Comparison of ENCODE assay signal across 30 cellular contexts in genomic region chr11:1982908-1983600, GRCh38. TPM values are rescaled to one million over a fixed set of nuclear protein-coding genes. Genes with fewer than 3 reads are reported as not detected.
"Had no signal": no experiment of that assay in that cellular context is flagged by ENCODE, and none has a peak within 500 bp of the region (broad histone marks: within the 10 kb centered on the region; RNA-seq: fewer than 3 reads in every experiment).

No MANE protein-coding gene starts in this region.

- H3K4me3 Mint-ChIP-seq: naive thymus-derived CD8-positive, alpha-beta T cell; natural killer cell treated with Interleukin-12 subunit alpha and Interleukin-12 subunit beta and Interleukin-15 and Interleukin-18, amount 100 ng/mL, for 72 hours; nephron progenitor cell; neural crest cell; stimulated activated memory B cell treated with anti-CD40 and anti-IgM and Interleukin-4, amounts not matched to agents 10 μg/mL and 1 μg/mL and 100 μg/mL, for 72 hours; stimulated activated naive CD8-positive, alpha-beta T cell treated with anti-CD3 and anti-CD28 coated beads, Interleukin-15, amount 100 ng/mL, for 72 hours had no signal

- H3K27ac Mint-ChIP-seq: naive thymus-derived CD8-positive, alpha-beta T cell; natural killer cell treated with Interleukin-12 subunit alpha and Interleukin-12 subunit beta and Interleukin-15 and Interleukin-18, amount 100 ng/mL, for 72 hours; nephron progenitor cell; progenitor cell of endocrine pancreas; stimulated activated memory B cell treated with anti-CD40 and anti-IgM and Interleukin-4, amounts not matched to agents 10 μg/mL and 1 μg/mL and 100 μg/mL, for 72 hours; stimulated activated naive CD8-positive, alpha-beta T cell treated with anti-CD3 and anti-CD28 coated beads, Interleukin-15, amount 100 ng/mL, for 72 hours had no signal

- H2AFZ ChIP-seq: parathyroid adenoma had no signal

- ATAC-seq: naive thymus-derived CD8-positive, alpha-beta T cell; natural killer cell treated with Interleukin-12 subunit alpha and Interleukin-12 subunit beta and Interleukin-15 and Interleukin-18, amount 100 ng/mL, for 72 hours; right cardiac atrium; stimulated activated memory B cell treated with anti-CD40 and anti-IgM and Interleukin-4, amounts not matched to agents 10 μg/mL and 1 μg/mL and 100 μg/mL, for 72 hours; stimulated activated naive CD8-positive, alpha-beta T cell treated with anti-CD3 and anti-CD28 coated beads, Interleukin-15, amount 100 ng/mL, for 72 hours; stimulated activated naive CD8-positive, alpha-beta T cell treated with anti-CD3 and anti-CD28 coated beads, Interleukin-15, Interleukin-2, amounts not matched to agents 100 U/mL and 50 U/mL, for 24 hours had no signal

- H3K27me3 Mint-ChIP-seq: naive thymus-derived CD8-positive, alpha-beta T cell; natural killer cell treated with Interleukin-12 subunit alpha and Interleukin-12 subunit beta and Interleukin-15 and Interleukin-18, amount 100 ng/mL, for 72 hours; progenitor cell of endocrine pancreas; stimulated activated memory B cell treated with anti-CD40 and anti-IgM and Interleukin-4, amounts not matched to agents 10 μg/mL and 1 μg/mL and 100 μg/mL, for 72 hours; stimulated activated naive CD8-positive, alpha-beta T cell treated with anti-CD3 and anti-CD28 coated beads, Interleukin-15, amount 100 ng/mL, for 72 hours had no signal

- H3K4me2 ChIP-seq: smooth muscle cell had no signal

- H3K9me3 ChIP-seq: neutrophil, psoas muscle, spleen, suprapubic skin, testis, tibial artery, transverse colon, upper lobe of left lung, vagina had no signal

- H3K27ac ChIP-seq: neutrophil, parathyroid adenoma, psoas muscle, skin epidermis, spleen, suprapubic skin, testis, tibial artery, transverse colon, upper lobe of left lung, vagina had no signal

- H3K9ac ChIP-seq: parathyroid adenoma had no signal

- H3K36me3 Mint-ChIP-seq: naive thymus-derived CD8-positive, alpha-beta T cell; natural killer cell treated with Interleukin-12 subunit alpha and Interleukin-12 subunit beta and Interleukin-15 and Interleukin-18, amount 100 ng/mL, for 72 hours; stimulated activated memory B cell treated with anti-CD40 and anti-IgM and Interleukin-4, amounts not matched to agents 10 μg/mL and 1 μg/mL and 100 μg/mL, for 72 hours had no signal

- H3K27me3 ChIP-seq: neutrophil, spleen, suprapubic skin, testis, tibial artery, transverse colon, upper lobe of left lung, vagina had no signal

- H3K4me1 ChIP-seq: parathyroid adenoma, psoas muscle, spleen, suprapubic skin, testis, tibial artery, transverse colon, upper lobe of left lung, vagina had no signal

- H3K4me1 Mint-ChIP-seq: naive thymus-derived CD8-positive, alpha-beta T cell; nephron progenitor cell; neural crest cell; stimulated activated memory B cell treated with anti-CD40 and anti-IgM and Interleukin-4, amounts not matched to agents 10 μg/mL and 1 μg/mL and 100 μg/mL, for 72 hours; stimulated activated naive CD8-positive, alpha-beta T cell treated with anti-CD3 and anti-CD28 coated beads, Interleukin-15, amount 100 ng/mL, for 72 hours had no signal

- DNase-seq: naive thymus-derived CD8-positive, alpha-beta T cell; nephron progenitor cell; nucleus accumbens; stimulated activated CD4-positive, alpha-beta T cell treated with anti-CD3 and anti-CD28 coated beads, Interleukin-12 subunit alpha, Interleukin-12 subunit beta, amount 100 ng/mL, for 4 hours; stimulated activated CD4-positive, alpha-beta T cell treated with anti-CD3 and anti-CD28 coated beads, Interleukin-1b, Interleukin-23, amount 100 ng/mL, for 48 hours; stimulated activated CD4-positive, alpha-beta T cell treated with anti-CD3 and anti-CD28 coated beads, Interleukin-4, amount 100 ng/mL, for 1 hour; stimulated activated CD4-positive, alpha-beta T cell treated with anti-CD3 and anti-CD28 coated beads, Interleukin-4, amount 100 ng/mL, for 4 hours; stimulated activated CD8-positive, alpha-beta memory T cell treated with anti-CD3 and anti-CD28 coated beads, Interleukin-4, amount 100 ng/mL, for 48 hours; stimulated activated naive CD4-positive, alpha-beta T cell; stimulated activated naive CD8-positive, alpha-beta T cell treated with anti-CD3 and anti-CD28 coated beads, Interleukin-15, amount 100 ng/mL, for 72 hours; stimulated activated naive CD8-positive, alpha-beta T cell treated with anti-CD3 and anti-CD28 coated beads, Interleukin-15, Interleukin-2, amounts not matched to agents 100 U/mL and 50 U/mL, for 24 hours; substantia nigra; testis; transverse colon had no signal

- H3K79me2 ChIP-seq: parathyroid adenoma had no signal

- H3K4me3 ChIP-seq: psoas muscle, skin epidermis, smooth muscle cell, spleen, suprapubic skin, testis, tibial artery, transverse colon, upper lobe of left lung, vagina had no signal

- H3K9me3 Mint-ChIP-seq: naive thymus-derived CD8-positive, alpha-beta T cell; natural killer cell treated with Interleukin-12 subunit alpha and Interleukin-12 subunit beta and Interleukin-15 and Interleukin-18, amount 100 ng/mL, for 72 hours; nephron progenitor cell; neural crest cell; stimulated activated memory B cell treated with anti-CD40 and anti-IgM and Interleukin-4, amounts not matched to agents 10 μg/mL and 1 μg/mL and 100 μg/mL, for 72 hours; stimulated activated naive CD8-positive, alpha-beta T cell treated with anti-CD3 and anti-CD28 coated beads, Interleukin-15, amount 100 ng/mL, for 72 hours had no signal

- FAIRE-seq: urothelium cell line had no signal

- H3K36me3 ChIP-seq: neutrophil, spleen, suprapubic skin, tibial artery, transverse colon, upper lobe of left lung, vagina had no signal

RNA-seq across cellular contexts. Expression of gene H19, which starts 14.6 kb away (rescaled TPM):
- total RNA-seq: naive thymus-derived CD8-positive, alpha-beta T cell; natural killer cell treated with Interleukin-12 subunit alpha and Interleukin-12 subunit beta and Interleukin-15 and Interleukin-18, amount 100 ng/mL, for 72 hours had no signal
- polyA plus RNA-seq: naive thymus-derived CD8-positive, alpha-beta T cell had no signal
